Comparison of ENCODE assay signal across 24 cellular contexts in genomic region chr1:114725230-114725629, GRCh38. TPM values are rescaled to one million over a fixed set of nuclear protein-coding genes. Genes with fewer than 3 reads are reported as not detected.
DNase-seq lines count a peak whose midpoint lies in the region; ATAC-seq and TF ChIP-seq lines count a peak whose summit lies in the region.
"Had no signal": no experiment of that assay in that cellular context is flagged by ENCODE, and none has a peak within 500 bp of the region (broad histone marks: within the 10 kb centered on the region; RNA-seq: fewer than 3 reads in every experiment).

No MANE protein-coding gene starts in this region.

- in situ Hi-C loops in gastrocnemius medialis (cut with MboI; ENCODE audit: low sequenced_read_pairs in 4 of 4) = no loop called here

- no peak overlapping the region for H3K4me3 Mint-ChIP-seq in activated CD4-positive, alpha-beta T cell treated with anti-CD3 and anti-CD28 coated beads for 36 hours
- no peak overlapping the region for H3K4me3 Mint-ChIP-seq in activated CD4-positive, alpha-beta T cell treated with anti-CD3 and anti-CD28 coated beads, Interleukin-2, amount 10 ng/mL, durations not matched to agents 24 days and 14 days
- H3K4me3 Mint-ChIP-seq in effector memory CD8-positive, alpha-beta T cell = no peak overlapping the region
- H3K4me3 Mint-ChIP-seq: CD8-positive, alpha-beta memory T cell; GM23338 had no signal

- ATAC-seq in activated CD4-positive, alpha-beta T cell treated with anti-CD3 and anti-CD28 coated beads for 36 hours = no peak
- ATAC-seq in effector memory CD8-positive, alpha-beta T cell (replicated peaks) = no peak
- ATAC-seq in gastrocnemius medialis (no peak), GM19397 (IDR thresholded peaks at IDR 0.05; ENCODE audit: unreplicated experiment) (no peak)
- ATAC-seq: GM12878, GM23338, K562 had no signal

- CTCF ChIA-PET in activated CD4-positive, alpha-beta T cell treated with anti-CD3 and anti-CD28 coated beads for 36 hours (lab: Charles Lee) = no interaction called here

- DNase-seq in activated CD4-positive, alpha-beta T cell treated with anti-CD3 and anti-CD28 coated beads for 36 hours = no peak
- no peak for DNase-seq in activated CD4-positive, alpha-beta T cell treated with anti-CD3 and anti-CD28 coated beads, Interleukin-2, amount 10 ng/mL, durations not matched to agents 24 days and 14 days
- peak; percentile 3 for DNase-seq in EH (ENCODE audit: low read depth)
- no peak for DNase-seq in effector memory CD8-positive, alpha-beta T cell
- no peak for DNase-seq in gastrocnemius medialis
- DNase-seq in HuH-7 (ENCODE audit: low spot score) = no peak
- DNase-seq in stimulated activated CD4-positive, alpha-beta T cell treated with anti-CD3 and anti-CD28 coated beads, Interleukin-2, amount 100 ng/mL, for 24 hours = no peak
- DNase-seq: 8988T; CD8-positive, alpha-beta memory T cell; DMS79 treated with DMSO at 0.1 percent for 48 hours; GDM1; MV-4-11; NCI-H1417; NCI-H1930; NCI-H526 treated with DMSO at 0.1 percent for 48 hours; NK-92 treated with Interleukin-12 subunit alpha and Interleukin-12 subunit beta, amount 100 ng/mL, for 24 hours; OCI-M1; SHP77 treated with DMSO at 0.1 percent for 48 hours had no signal

- no peaks in the 10 kb centered on the region for H3K27me3 Mint-ChIP-seq in activated CD4-positive, alpha-beta T cell treated with anti-CD3 and anti-CD28 coated beads for 36 hours
- H3K27me3 Mint-ChIP-seq in activated CD4-positive, alpha-beta T cell treated with anti-CD3 and anti-CD28 coated beads, Interleukin-2, amount 10 ng/mL, durations not matched to agents 24 days and 14 days = no peaks in the 10 kb centered on the region
- no peaks in the 10 kb centered on the region for H3K27me3 Mint-ChIP-seq in effector memory CD8-positive, alpha-beta T cell
- H3K27me3 Mint-ChIP-seq: CD8-positive, alpha-beta memory T cell had no signal

- peaks cover 76% of the 10 kb centered on the region for H3K36me3 Mint-ChIP-seq in activated CD4-positive, alpha-beta T cell treated with anti-CD3 and anti-CD28 coated beads for 36 hours (ENCODE audit: low read depth)
- peaks cover 85% of the 10 kb centered on the region for H3K36me3 Mint-ChIP-seq in activated CD4-positive, alpha-beta T cell treated with anti-CD3 and anti-CD28 coated beads, Interleukin-2, amount 10 ng/mL, durations not matched to agents 24 days and 14 days (ENCODE audit: low read depth)
- H3K36me3 Mint-ChIP-seq in effector memory CD8-positive, alpha-beta T cell (ENCODE audit: insufficient read depth) = peaks cover 95% of the 10 kb centered on the region

- intact Hi-C loops in activated CD4-positive, alpha-beta T cell treated with anti-CD3 and anti-CD28 coated beads for 36 hours (cut with DNase I, micrococcal nuclease) = no loop called here
- intact Hi-C loops in activated CD4-positive, alpha-beta T cell treated with anti-CD3 and anti-CD28 coated beads, Interleukin-2, amount 10 ng/mL, durations not matched to agents 24 days and 14 days (cut with micrococcal nuclease) = no loop called here
- intact Hi-C loops in gastrocnemius medialis (cut with DNase I; ENCODE audit: low total_unique reads) = no loop called here

- H3K4me3 ChIP-seq in gastrocnemius medialis = no peak overlapping the region
- H3K4me3 ChIP-seq: BLaER1, GM12878, GM23338, K562 had no signal

- no peaks in the 10 kb centered on the region for H3K27me3 ChIP-seq in gastrocnemius medialis
- H3K27me3 ChIP-seq: BLaER1 had no signal

- no peaks in the 10 kb centered on the region for H3K9me3 ChIP-seq in gastrocnemius medialis
- H3K9me3 ChIP-seq: BLaER1 had no signal

- no peaks in the 10 kb centered on the region for H3K9me3 Mint-ChIP-seq in activated CD4-positive, alpha-beta T cell treated with anti-CD3 and anti-CD28 coated beads for 36 hours (ENCODE audit: low read depth)
- H3K9me3 Mint-ChIP-seq in activated CD4-positive, alpha-beta T cell treated with anti-CD3 and anti-CD28 coated beads, Interleukin-2, amount 10 ng/mL, durations not matched to agents 24 days and 14 days = no peaks in the 10 kb centered on the region
- no peaks in the 10 kb centered on the region for H3K9me3 Mint-ChIP-seq in effector memory CD8-positive, alpha-beta T cell
- H3K9me3 Mint-ChIP-seq: CD8-positive, alpha-beta memory T cell; GM23338 had no signal

- peaks cover 0 to 78% of the 10 kb centered on the region in 2 donors for H3K36me3 ChIP-seq in gastrocnemius medialis

- peak overlapping the region; percentile 24 for H3K27ac Mint-ChIP-seq in activated CD4-positive, alpha-beta T cell treated with anti-CD3 and anti-CD28 coated beads for 36 hours
- no peak overlapping the region for H3K27ac Mint-ChIP-seq in activated CD4-positive, alpha-beta T cell treated with anti-CD3 and anti-CD28 coated beads, Interleukin-2, amount 10 ng/mL, durations not matched to agents 24 days and 14 days
- peak overlapping the region; percentile 5 to 77 for H3K27ac Mint-ChIP-seq in effector memory CD8-positive, alpha-beta T cell
- H3K27ac Mint-ChIP-seq: GM23338 had no signal

- TF ChIP-seq CTCF in gastrocnemius medialis (IDR thresholded peaks at IDR 0.05 in 4 of 5, conservative IDR thresholded peaks at IDR 0.05 in 1 of 5) = no peak

- no peak for TF ChIP-seq POLR2A in gastrocnemius medialis (IDR thresholded peaks at IDR 0.05)

- H3K4me1 ChIP-seq in gastrocnemius medialis = peaks cover 48 to 52% of the 10 kb centered on the region in 2 donors
- H3K4me1 ChIP-seq: BLaER1 had no signal

- peaks cover 2% of the 10 kb centered on the region for H3K4me1 Mint-ChIP-seq in activated CD4-positive, alpha-beta T cell treated with anti-CD3 and anti-CD28 coated beads for 36 hours
- H3K4me1 Mint-ChIP-seq in activated CD4-positive, alpha-beta T cell treated with anti-CD3 and anti-CD28 coated beads, Interleukin-2, amount 10 ng/mL, durations not matched to agents 24 days and 14 days = peaks cover 8% of the 10 kb centered on the region
- peaks cover 0 to 4% of the 10 kb centered on the region in 2 donors for H3K4me1 Mint-ChIP-seq in effector memory CD8-positive, alpha-beta T cell (ENCODE audit: low read depth in 2 of 2)
- H3K4me1 Mint-ChIP-seq: GM23338 had no signal

- peak overlapping the region in 3 of 4 donors; percentile 69 to 88 (median 74) for H3K27ac ChIP-seq in gastrocnemius medialis
- H3K27ac ChIP-seq: BLaER1 had no signal

- POLR2A ChIA-PET in activated CD4-positive, alpha-beta T cell treated with anti-CD3 and anti-CD28 coated beads for 36 hours (lab: Charles Lee) = no interaction called here

RNA-seq across cellular contexts. Expression of gene NRAS, which starts 8.7 kb away (rescaled TPM):
- 10 to 100 TPM; 53.0 to 55.0 TPM for total RNA-seq in activated CD4-positive, alpha-beta T cell treated with anti-CD3 and anti-CD28 coated beads for 36 hours
- total RNA-seq in activated CD4-positive, alpha-beta T cell treated with anti-CD3 and anti-CD28 coated beads, Interleukin-2, amount 10 ng/mL, durations not matched to agents 24 days and 14 days = 60.7 and 61.4 TPM in 2 replicates
- total RNA-seq in gastrocnemius medialis = 10 to 100 TPM in 1 of 4 donors, 1 to 10 TPM in 3; 3.9 to 10.8 (median 6.6) TPM

RNA-seq across cellular contexts. Expression of gene AMPD1, which starts 29.9 kb away (rescaled TPM):
- total RNA-seq in activated CD4-positive, alpha-beta T cell treated with anti-CD3 and anti-CD28 coated beads for 36 hours = under 1 TPM in 1 of 2 experiments, not detected in 1; 0.23 TPM
- not detected in 2 replicates for total RNA-seq in activated CD4-positive, alpha-beta T cell treated with anti-CD3 and anti-CD28 coated beads, Interleukin-2, amount 10 ng/mL, durations not matched to agents 24 days and 14 days
- 10 to 100 TPM; 43.5 to 93.4 (median 68.1) TPM for total RNA-seq in gastrocnemius medialis
- total RNA-seq: CD8-positive, alpha-beta memory T cell; GM12878; GM23338; K562; RPMI7951 had no signal

RNA-seq across cellular contexts. Expression of gene CSDE1, which starts 32.6 kb away (rescaled TPM):
- total RNA-seq in activated CD4-positive, alpha-beta T cell treated with anti-CD3 and anti-CD28 coated beads for 36 hours = 100 to 1,000 TPM; 458 to 553 TPM
- total RNA-seq in activated CD4-positive, alpha-beta T cell treated with anti-CD3 and anti-CD28 coated beads, Interleukin-2, amount 10 ng/mL, durations not matched to agents 24 days and 14 days = 418 and 419 TPM in 2 replicates
- total RNA-seq in gastrocnemius medialis = 1,000 to 10,000 TPM; 2,331 to 4,024 (median 3,697) TPM

RNA-seq across cellular contexts. Expression of gene SIKE1, which starts 55.3 kb away (rescaled TPM):
- total RNA-seq in activated CD4-positive, alpha-beta T cell treated with anti-CD3 and anti-CD28 coated beads for 36 hours = 10 to 100 TPM; 56.9 to 67.2 TPM
- 64.4 and 65.8 TPM in 2 replicates for total RNA-seq in activated CD4-positive, alpha-beta T cell treated with anti-CD3 and anti-CD28 coated beads, Interleukin-2, amount 10 ng/mL, durations not matched to agents 24 days and 14 days
- 10 to 100 TPM; 25.7 to 37.8 (median 36.3) TPM for total RNA-seq in gastrocnemius medialis

RNA-seq across cellular contexts. Expression of gene DENND2C, which starts 55.4 kb away (rescaled TPM):
- under 1 TPM; 0.65 to 0.73 TPM for total RNA-seq in activated CD4-positive, alpha-beta T cell treated with anti-CD3 and anti-CD28 coated beads for 36 hours
- total RNA-seq in activated CD4-positive, alpha-beta T cell treated with anti-CD3 and anti-CD28 coated beads, Interleukin-2, amount 10 ng/mL, durations not matched to agents 24 days and 14 days = 0.12 and 0.21 TPM in 2 replicates
- 10 to 100 TPM in 3 of 4 donors, 1 to 10 TPM in 1; 4.7 to 20.7 (median 17.4) TPM for total RNA-seq in gastrocnemius medialis

Comparison
In these comparisons a context has a peak if more than half of its experiments do, and no peak if none do; other contexts are left out.
1. RNA of gene AMPD1, which starts 29.9 kb away (total RNA-seq): 43.5 to 93.4 TPM in gastrocnemius medialis; 0.23 TPM in activated CD4-positive, alpha-beta T cell treated with anti-CD3 and anti-CD28 coated beads for 36 hours and not detected in activated CD4-positive, alpha-beta T cell treated with anti-CD3 and anti-CD28 coated beads, Interleukin-2, amount 10 ng/mL, durations not matched to agents 24 days and 14 days; every median in the first group is over 10 times any median in the second.